ENCODE assay signal across 1 cellular context in the genomic region with DNA sequence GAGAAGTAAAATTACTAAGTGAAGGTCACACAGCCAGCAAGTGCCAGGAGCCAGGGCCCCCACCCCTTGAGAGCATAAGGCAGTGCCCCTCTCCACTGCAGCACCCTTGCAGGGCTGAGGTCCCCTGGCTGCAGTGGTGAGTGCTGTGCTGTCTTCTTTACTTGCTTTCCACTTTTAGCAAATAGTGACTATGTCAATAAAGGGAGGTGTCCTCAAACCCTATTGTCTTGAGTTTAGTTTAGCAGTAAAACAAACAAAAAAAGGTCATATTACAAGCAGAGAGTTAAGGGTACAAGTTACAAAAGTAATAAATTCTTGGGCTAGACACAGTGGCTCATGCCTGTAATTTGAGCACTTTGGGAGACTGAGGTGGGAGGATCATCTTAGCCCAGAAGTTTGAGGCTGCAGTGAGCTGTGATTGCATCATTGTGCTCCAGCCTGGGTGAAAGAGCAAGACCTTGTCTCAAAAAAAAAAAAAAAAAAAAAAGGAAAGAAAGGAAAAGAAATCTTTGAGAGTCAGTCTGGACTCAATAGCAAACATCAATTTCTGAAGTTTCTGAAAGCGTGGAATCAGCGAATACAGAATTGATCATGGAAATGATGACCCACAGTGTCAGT.
TF ChIP-seq lines count a peak whose summit lies in the region.

No MANE protein-coding gene starts in this region.

TF ChIP-seq in HepG2, 621 proteins besides CTCF, POLR2A, EP300 and RAD21 (continued from another document and continues in another):
- TF ChIP-seq, protein P1, sequence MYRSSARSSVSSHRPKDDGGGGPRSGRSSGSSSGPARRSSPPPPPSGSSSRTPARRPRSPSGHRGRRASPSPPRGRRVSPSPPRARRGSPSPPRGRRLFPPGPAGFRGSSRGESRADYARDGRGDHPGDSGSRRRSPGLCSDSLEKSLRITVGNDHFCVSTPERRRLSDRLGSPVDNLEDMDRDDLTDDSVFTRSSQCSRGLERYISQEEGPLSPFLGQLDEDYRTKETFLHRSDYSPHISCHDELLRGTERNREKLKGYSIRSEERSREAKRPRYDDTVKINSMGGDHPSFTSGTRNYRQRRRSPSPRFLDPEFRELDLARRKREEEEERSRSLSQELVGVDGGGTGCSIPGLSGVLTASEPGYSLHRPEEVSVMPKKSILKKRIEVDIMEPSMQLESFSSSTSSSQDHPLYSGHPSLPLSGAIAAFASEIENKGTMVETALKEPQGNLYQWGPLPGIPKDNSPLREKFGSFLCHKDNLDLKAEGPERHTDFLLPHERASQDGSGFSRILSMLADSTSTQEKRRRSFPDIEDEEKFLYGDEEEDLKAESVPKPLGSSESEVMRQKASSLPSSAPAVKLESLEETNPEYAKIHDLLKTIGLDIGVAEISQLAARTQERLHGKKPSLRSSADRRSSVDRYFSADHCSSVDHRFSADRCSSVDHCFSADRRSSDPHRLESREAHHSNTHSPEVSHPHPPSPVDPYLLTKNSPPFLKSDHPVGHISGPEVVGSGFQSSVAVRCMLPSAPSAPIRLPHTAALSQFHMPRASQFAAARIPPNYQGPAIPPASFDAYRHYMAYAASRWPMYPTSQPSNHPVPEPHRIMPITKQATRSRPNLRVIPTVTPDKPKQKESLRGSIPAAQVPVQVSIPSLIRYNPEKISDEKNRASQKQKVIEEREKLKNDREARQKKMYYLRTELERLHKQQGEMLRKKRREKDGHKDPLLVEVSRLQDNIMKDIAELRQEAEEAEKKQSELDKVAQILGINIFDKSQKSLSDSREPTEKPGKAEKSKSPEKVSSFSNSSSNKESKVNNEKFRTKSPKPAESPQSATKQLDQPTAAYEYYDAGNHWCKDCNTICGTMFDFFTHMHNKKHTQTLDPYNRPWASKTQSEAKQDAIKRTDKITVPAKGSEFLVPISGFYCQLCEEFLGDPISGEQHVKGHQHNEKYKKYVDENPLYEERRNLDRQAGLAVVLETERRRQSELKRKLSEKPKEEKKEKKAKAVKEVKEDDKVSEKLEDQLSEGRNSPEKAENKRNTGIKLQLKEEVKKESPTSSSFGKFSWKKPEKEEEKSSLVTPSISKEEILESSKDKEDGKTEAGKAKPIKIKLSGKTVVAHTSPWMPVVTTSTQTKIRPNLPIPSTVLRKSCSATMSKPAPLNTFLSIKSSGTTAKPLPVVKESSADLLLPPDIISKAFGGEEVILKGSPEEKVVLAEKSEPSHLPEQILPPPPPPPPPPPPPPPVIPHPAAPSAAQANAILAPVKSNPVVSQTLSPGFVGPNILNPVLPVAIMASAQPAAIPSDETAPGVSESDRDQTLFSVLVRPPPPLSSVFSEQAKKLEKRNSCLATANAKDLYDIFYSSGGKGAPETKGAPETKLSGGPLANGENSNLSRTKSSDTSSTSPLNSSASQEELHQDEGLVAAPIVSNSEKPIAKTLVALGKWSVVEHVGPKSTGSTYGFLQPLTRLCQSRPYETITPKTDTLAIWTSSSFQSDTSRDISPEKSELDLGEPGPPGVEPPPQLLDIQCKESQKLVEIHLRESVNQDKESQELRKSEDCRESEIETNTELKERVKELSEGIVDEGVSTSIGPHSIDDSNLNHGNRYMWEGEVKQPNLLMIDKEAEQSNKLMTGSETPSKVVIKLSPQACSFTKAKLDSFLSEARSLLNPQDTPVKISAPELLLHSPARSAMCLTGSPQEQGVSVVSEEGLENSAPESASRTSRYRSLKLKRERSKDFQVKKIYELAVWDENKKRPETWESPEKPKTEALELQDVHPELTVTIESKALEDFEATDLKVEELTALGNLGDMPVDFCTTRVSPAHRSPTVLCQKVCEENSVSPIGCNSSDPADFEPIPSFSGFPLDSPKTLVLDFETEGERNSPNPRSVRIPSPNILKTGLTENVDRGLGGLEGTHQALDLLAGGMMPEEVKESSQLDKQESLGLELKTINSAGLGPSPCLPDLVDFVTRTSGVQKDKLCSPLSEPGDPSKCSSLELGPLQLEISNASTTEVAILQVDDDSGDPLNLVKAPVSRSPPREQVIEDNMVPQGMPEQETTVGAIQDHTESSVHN (CRISPR knock-in tag; IDR thresholded peaks at IDR 0.05), result no peak
- TF ChIP-seq ZNF484 (CRISPR knock-in tag; IDR thresholded peaks at IDR 0.05; ENCODE audit: borderline replicate concordance, low read depth) (no peak), ARID2 (CRISPR knock-in tag; IDR thresholded peaks at IDR 0.05; ENCODE audit: borderline replicate concordance) (no peak), ARNTL (CRISPR knock-in tag; IDR thresholded peaks at IDR 0.05) (no peak), ASH2L (IDR thresholded peaks at IDR 0.05; ENCODE audit: insufficient read length, low read depth, low read length) (peak; percentile 21), NFE2L2 (IDR thresholded peaks at IDR 0.05; ENCODE audit: low read length) (no peak), FOSL1 (CRISPR knock-in tag; IDR thresholded peaks at IDR 0.05; ENCODE audit: borderline replicate concordance) (no peak), AGO2 (optimal IDR thresholded peaks at IDR 0.05; ENCODE audit: low read depth, low read length) (no peak), MTA1 (CRISPR knock-in tag; IDR thresholded peaks at IDR 0.05; ENCODE audit: borderline replicate concordance) (peak; percentile 57), ADNP (CRISPR knock-in tag; IDR thresholded peaks at IDR 0.05) (no peak), KLF9 (CRISPR knock-in tag; IDR thresholded peaks at IDR 0.05; ENCODE audit: low read depth) (no peak), ZNF652 (CRISPR knock-in tag; IDR thresholded peaks at IDR 0.05; ENCODE audit: borderline replicate concordance, low read depth) (peak; percentile 30; the same call in 1 of the 2 replicates), ZNF264 (CRISPR knock-in tag; IDR thresholded peaks at IDR 0.05) (peak; percentile 59; the same call in 1 of the 2 replicates), GABPA (IDR thresholded peaks at IDR 0.05; ENCODE audit: low read depth, low read length) (no peak), GABPA (CRISPR knock-in tag; IDR thresholded peaks at IDR 0.05; ENCODE audit: low read depth) (no peak), SNAI1 (CRISPR knock-in tag; IDR thresholded peaks at IDR 0.05; ENCODE audit: borderline replicate concordance) (no peak), PCBP2 (optimal IDR thresholded peaks at IDR 0.05; ENCODE audit: low read depth, low read length, poor library complexity, severe bottlenecking) (no peak), RXRB (CRISPR knock-in tag; IDR thresholded peaks at IDR 0.05; ENCODE audit: borderline replicate concordance) (peak; percentile 66; the same call in 1 of the 2 replicates), SP140L (CRISPR knock-in tag; IDR thresholded peaks at IDR 0.05; ENCODE audit: borderline replicate concordance) (no peak), RELA (CRISPR knock-in tag; IDR thresholded peaks at IDR 0.05) (no peak), ATF7-NPFF (CRISPR knock-in tag; IDR thresholded peaks at IDR 0.05; ENCODE audit: low read depth) (no peak), TEAD3 (CRISPR knock-in tag; optimal IDR thresholded peaks at IDR 0.05; ENCODE audit: borderline replicate concordance) (peak; percentile 7), ZNF878 (CRISPR knock-in tag; IDR thresholded peaks at IDR 0.05) (0 out of 2 replicates have a peak, but pooled peaks have one; percentile 33), REPIN1 (CRISPR knock-in tag; IDR thresholded peaks at IDR 0.05; ENCODE audit: borderline replicate concordance, low read depth) (peak; percentile 45; the same call in 1 of the 2 replicates), AGO1 (IDR thresholded peaks at IDR 0.05; ENCODE audit: low read depth, low read length, poor library complexity, severe bottlenecking) (no peak), ZNF432 (CRISPR knock-in tag; IDR thresholded peaks at IDR 0.05; ENCODE audit: borderline replicate concordance) (no peak), ZNF598 (CRISPR knock-in tag; IDR thresholded peaks at IDR 0.05; ENCODE audit: borderline replicate concordance) (no peak), MAFK (conservative IDR thresholded peaks at IDR 0.05 in 1 of 2, IDR thresholded peaks at IDR 0.05 in 1 of 2; ENCODE audit: low read length in 2 of 2) (peak in 1 of 2 experiments; percentile 19; a peak in 1 of 4 replicates), GPN1 (CRISPR knock-in tag; IDR thresholded peaks at IDR 0.05; ENCODE audit: borderline replicate concordance) (no peak), ZNF557 (CRISPR knock-in tag; IDR thresholded peaks at IDR 0.05) (no peak)
- TF ChIP-seq, protein P2, sequence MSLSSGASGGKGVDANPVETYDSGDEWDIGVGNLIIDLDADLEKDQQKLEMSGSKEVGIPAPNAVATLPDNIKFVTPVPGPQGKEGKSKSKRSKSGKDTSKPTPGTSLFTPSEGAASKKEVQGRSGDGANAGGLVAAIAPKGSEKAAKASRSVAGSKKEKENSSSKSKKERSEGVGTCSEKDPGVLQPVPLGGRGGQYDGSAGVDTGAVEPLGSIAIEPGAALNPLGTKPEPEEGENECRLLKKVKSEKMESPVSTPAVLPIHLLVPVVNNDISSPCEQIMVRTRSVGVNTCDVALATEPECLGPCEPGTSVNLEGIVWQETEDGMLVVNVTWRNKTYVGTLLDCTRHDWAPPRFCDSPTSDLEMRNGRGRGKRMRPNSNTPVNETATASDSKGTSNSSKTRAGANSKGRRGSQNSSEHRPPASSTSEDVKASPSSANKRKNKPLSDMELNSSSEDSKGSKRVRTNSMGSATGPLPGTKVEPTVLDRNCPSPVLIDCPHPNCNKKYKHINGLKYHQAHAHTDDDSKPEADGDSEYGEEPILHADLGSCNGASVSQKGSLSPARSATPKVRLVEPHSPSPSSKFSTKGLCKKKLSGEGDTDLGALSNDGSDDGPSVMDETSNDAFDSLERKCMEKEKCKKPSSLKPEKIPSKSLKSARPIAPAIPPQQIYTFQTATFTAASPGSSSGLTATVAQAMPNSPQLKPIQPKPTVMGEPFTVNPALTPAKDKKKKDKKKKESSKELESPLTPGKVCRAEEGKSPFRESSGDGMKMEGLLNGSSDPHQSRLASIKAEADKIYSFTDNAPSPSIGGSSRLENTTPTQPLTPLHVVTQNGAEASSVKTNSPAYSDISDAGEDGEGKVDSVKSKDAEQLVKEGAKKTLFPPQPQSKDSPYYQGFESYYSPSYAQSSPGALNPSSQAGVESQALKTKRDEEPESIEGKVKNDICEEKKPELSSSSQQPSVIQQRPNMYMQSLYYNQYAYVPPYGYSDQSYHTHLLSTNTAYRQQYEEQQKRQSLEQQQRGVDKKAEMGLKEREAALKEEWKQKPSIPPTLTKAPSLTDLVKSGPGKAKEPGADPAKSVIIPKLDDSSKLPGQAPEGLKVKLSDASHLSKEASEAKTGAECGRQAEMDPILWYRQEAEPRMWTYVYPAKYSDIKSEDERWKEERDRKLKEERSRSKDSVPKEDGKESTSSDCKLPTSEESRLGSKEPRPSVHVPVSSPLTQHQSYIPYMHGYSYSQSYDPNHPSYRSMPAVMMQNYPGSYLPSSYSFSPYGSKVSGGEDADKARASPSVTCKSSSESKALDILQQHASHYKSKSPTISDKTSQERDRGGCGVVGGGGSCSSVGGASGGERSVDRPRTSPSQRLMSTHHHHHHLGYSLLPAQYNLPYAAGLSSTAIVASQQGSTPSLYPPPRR (CRISPR knock-in tag; IDR thresholded peaks at IDR 0.05; ENCODE audit: borderline replicate concordance), result peak; percentile 74; the same call in 1 of the 2 replicates
- TF ChIP-seq, protein P3, sequence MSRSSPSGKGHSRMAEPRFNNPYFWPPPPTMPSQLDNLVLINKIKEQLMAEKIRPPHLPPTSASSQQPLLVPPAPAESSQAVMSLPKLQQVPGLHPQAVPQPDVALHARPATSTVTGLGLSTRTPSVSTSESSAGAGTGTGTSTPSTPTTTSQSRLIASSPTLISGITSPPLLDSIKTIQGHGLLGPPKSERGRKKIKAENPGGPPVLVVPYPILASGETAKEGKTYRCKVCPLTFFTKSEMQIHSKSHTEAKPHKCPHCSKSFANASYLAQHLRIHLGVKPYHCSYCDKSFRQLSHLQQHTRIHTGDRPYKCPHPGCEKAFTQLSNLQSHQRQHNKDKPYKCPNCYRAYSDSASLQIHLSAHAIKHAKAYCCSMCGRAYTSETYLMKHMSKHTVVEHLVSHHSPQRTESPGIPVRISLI (CRISPR knock-in tag; IDR thresholded peaks at IDR 0.05; ENCODE audit: borderline replicate concordance), result peak; percentile 78; the same call in 1 of the 2 replicates
- TF ChIP-seq, protein P4, sequence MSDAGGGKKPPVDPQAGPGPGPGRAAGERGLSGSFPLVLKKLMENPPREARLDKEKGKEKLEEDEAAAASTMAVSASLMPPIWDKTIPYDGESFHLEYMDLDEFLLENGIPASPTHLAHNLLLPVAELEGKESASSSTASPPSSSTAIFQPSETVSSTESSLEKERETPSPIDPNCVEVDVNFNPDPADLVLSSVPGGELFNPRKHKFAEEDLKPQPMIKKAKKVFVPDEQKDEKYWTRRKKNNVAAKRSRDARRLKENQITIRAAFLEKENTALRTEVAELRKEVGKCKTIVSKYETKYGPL (CRISPR knock-in tag; IDR thresholded peaks at IDR 0.05), result no peak
- TF ChIP-seq, protein P5, sequence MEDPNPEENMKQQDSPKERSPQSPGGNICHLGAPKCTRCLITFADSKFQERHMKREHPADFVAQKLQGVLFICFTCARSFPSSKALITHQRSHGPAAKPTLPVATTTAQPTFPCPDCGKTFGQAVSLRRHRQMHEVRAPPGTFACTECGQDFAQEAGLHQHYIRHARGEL (CRISPR knock-in tag; IDR thresholded peaks at IDR 0.05), result no peak
- TF ChIP-seq, protein P6, sequence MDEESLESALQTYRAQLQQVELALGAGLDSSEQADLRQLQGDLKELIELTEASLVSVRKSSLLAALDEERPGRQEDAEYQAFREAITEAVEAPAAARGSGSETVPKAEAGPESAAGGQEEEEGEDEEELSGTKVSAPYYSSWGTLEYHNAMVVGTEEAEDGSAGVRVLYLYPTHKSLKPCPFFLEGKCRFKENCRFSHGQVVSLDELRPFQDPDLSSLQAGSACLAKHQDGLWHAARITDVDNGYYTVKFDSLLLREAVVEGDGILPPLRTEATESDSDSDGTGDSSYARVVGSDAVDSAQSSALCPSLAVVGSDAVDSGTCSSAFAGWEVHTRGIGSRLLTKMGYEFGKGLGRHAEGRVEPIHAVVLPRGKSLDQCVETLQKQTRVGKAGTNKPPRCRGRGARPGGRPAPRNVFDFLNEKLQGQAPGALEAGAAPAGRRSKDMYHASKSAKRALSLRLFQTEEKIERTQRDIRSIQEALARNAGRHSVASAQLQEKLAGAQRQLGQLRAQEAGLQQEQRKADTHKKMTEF (CRISPR knock-in tag; IDR thresholded peaks at IDR 0.05), result peak; percentile 82
- TF ChIP-seq, protein P7, sequence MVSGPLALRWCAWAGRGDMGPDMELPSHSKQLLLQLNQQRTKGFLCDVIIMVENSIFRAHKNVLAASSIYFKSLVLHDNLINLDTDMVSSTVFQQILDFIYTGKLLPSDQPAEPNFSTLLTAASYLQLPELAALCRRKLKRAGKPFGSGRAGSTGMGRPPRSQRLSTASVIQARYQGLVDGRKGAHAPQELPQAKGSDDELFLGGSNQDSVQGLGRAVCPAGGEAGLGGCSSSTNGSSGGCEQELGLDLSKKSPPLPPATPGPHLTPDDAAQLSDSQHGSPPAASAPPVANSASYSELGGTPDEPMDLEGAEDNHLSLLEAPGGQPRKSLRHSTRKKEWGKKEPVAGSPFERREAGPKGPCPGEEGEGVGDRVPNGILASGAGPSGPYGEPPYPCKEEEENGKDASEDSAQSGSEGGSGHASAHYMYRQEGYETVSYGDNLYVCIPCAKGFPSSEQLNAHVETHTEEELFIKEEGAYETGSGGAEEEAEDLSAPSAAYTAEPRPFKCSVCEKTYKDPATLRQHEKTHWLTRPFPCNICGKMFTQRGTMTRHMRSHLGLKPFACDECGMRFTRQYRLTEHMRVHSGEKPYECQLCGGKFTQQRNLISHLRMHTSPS (CRISPR knock-in tag; IDR thresholded peaks at IDR 0.05; ENCODE audit: low read depth), result no peak
